ENCODE assay signal across 8 cellular contexts in genomic region chr5:134526483-134527155, GRCh38. TPM values are rescaled to one million over a fixed set of nuclear protein-coding genes. Genes with fewer than 3 reads are reported as not detected.
DNase-seq lines count a peak whose midpoint lies in the region; ATAC-seq and TF ChIP-seq lines count a peak whose summit lies in the region.

No MANE protein-coding gene starts in this region.

- H3K4me1 ChIP-seq in mucosa of descending colon (ENCODE audit: low read depth) = peaks cover 22% of the 10 kb centered on the region

- peak; percentile 9 to 40 for DNase-seq in activated CD8-positive, alpha-beta memory T cell treated with anti-CD3 and anti-CD28 coated beads for 4 hours (ENCODE audit: low read depth in 2 of 2)
- no peak for DNase-seq in activated CD8-positive, alpha-beta memory T cell treated with anti-CD3 and anti-CD28 coated beads for 24 hours
- DNase-seq in NCI-H510A treated with DMSO at 0.1 percent for 48 hours (lab: John Stamatoyannopoulos, UW) (peak; percentile 88), epidermal melanocyte (ENCODE audit: insufficient read length, low spot score) (peak; percentile 73), mucosa of descending colon (peak; percentile 87 to 90 (median 90))
- DNase-seq in activated CD8-positive, alpha-beta memory T cell treated with anti-CD3 and anti-CD28 coated beads, Interleukin-2, amount 50 U/mL, for 24 hours (ENCODE audit: extremely low read depth) = peak; percentile 51
- DNase-seq in stimulated activated CD8-positive, alpha-beta memory T cell treated with anti-CD3 and anti-CD28 coated beads, Interleukin-4, amount 100 ng/mL, for 48 hours = peak; percentile 88

- intact Hi-C loops in mucosa of descending colon (cut with DNase I, micrococcal nuclease) = loop anchor here in 1 of 2 donors (10.0 kb wide), 1 partner anchor 112 kb away; the partner anchor contains the start of gene CDKN2AIPNL

- peak overlapping the region; percentile 94 for H3K4me3 ChIP-seq in mucosa of descending colon

- no peaks in the 10 kb centered on the region for H3K36me3 ChIP-seq in mucosa of descending colon (ENCODE audit: low read depth)

- no peaks in the 10 kb centered on the region for H3K9me3 ChIP-seq in mucosa of descending colon

- peak; percentile 16 for ATAC-seq in HG02981 (IDR thresholded peaks at IDR 0.05; ENCODE audit: unreplicated experiment)
- peak; percentile 64 for ATAC-seq in mucosa of descending colon

- peak; percentile 35 for TF ChIP-seq CTCF in mucosa of descending colon (IDR thresholded peaks at IDR 0.05)

RNA-seq across cellular contexts. Expression of gene JADE2, which starts 1.1 kb away (rescaled TPM):
- total RNA-seq in mucosa of descending colon = 10 to 100 TPM; 31.9 to 69.9 (median 36.2) TPM
